In the genomic region with DNA sequence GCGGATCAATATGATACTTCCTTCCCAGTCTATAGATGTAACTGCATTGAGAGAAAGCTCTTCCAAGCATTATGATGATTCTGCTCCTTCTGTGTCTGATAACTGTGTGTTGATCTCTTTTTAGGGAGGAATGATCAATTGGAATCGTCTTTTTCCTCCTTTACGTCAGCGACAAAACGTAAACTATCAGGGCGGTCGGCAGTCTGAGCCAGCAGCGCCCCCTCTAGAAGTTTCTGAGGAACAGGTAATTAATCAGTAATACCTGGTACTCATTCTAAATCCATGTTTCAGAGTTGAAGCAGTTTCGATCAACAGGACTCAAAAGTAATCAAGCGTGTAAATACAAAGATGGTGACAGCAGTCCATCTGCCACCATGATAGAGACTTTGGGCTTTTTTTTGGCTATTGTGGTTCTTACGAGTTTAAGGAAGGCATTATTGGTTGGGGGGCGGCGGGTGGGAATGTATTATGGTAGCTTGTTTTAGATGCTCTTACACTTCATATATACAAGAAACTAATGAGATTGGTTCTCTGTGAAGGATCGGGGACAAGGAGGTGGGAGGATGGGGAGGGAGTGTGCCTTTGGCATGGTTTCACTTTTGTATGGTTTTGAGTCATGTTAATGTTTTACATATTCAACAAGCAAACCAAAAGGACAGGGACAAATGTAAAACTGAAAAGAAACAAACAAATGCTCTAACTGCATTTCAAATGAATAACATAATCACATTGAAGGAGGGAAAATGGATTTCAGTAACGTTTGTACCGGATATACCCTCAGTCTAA, we compare ENCODE assay signal across 12 cellular contexts.
DNase-seq lines count a peak whose midpoint lies in the region; ATAC-seq and TF ChIP-seq lines count a peak whose summit lies in the region.
"Had no signal": no experiment of that assay in that cellular context is flagged by ENCODE, and none has a peak within 500 bp of the region (broad histone marks: within the 10 kb centered on the region; RNA-seq: fewer than 3 reads in every experiment).

No MANE protein-coding gene starts in this region.

- H3K4me1 ChIP-seq in OCI-LY1 (ENCODE audit: insufficient read depth, low read length, severe bottlenecking), result peaks cover 66% of the 10 kb centered on the region
- no peaks in the 10 kb centered on the region for H3K4me1 ChIP-seq in body of pancreas

- H3K36me3 Mint-ChIP-seq in activated T-cell treated with anti-CD3 and anti-CD28 coated beads, Interleukin-2, amount 50 U/mL, for 4 hours (ENCODE audit: insufficient read depth), result peaks cover 33% of the 10 kb centered on the region
- H3K36me3 Mint-ChIP-seq in dendritic cell treated with granulocyte-macrophage colony-stimulating factor and Interleukin-4, amounts not matched to agents 40 ng/mL and 50 ng/mL, for 4 days (ENCODE audit: low read depth), result peaks cover 54% of the 10 kb centered on the region

- TF ChIP-seq CTCF in OCI-LY1 (IDR thresholded peaks at IDR 0.05; ENCODE audit: low read length) (peak; percentile 51), body of pancreas (IDR thresholded peaks at IDR 0.05) (no peak)

- no peak overlapping the region for H3K4me2 ChIP-seq in OCI-LY1 (ENCODE audit: low read length)

- no peaks in the 10 kb centered on the region for H3K27me3 Mint-ChIP-seq in activated T-cell treated with anti-CD3 and anti-CD28 coated beads, Interleukin-2, amount 50 U/mL, for 4 hours (ENCODE audit: low read depth)
- no peaks in the 10 kb centered on the region for H3K27me3 Mint-ChIP-seq in dendritic cell treated with granulocyte-macrophage colony-stimulating factor and Interleukin-4, amounts not matched to agents 40 ng/mL and 50 ng/mL, for 4 days

- H3K4me3 Mint-ChIP-seq in activated T-cell treated with anti-CD3 and anti-CD28 coated beads, Interleukin-2, amount 50 U/mL, for 4 hours, result peak overlapping the region; percentile 70
- no peak overlapping the region for H3K4me3 Mint-ChIP-seq in dendritic cell treated with granulocyte-macrophage colony-stimulating factor and Interleukin-4, amounts not matched to agents 40 ng/mL and 50 ng/mL, for 4 days

- no peak for DNase-seq in activated T-cell treated with anti-CD3 and anti-CD28 coated beads, Interleukin-2, amount 50 U/mL, for 4 hours
- DNase-seq in activated T-cell treated with anti-CD3 and anti-CD28 coated beads for 4 hours, result no peak
- DNase-seq in stimulated activated CD8-positive, alpha-beta memory T cell treated with anti-CD3 and anti-CD28 coated beads, Interleukin-4, amount 100 ng/mL, for 48 hours, result peak; percentile 25
- DNase-seq in body of pancreas, result no peak
- no peak for DNase-seq in NCI-H510A treated with DMSO at 0.1 percent for 48 hours (lab: John Stamatoyannopoulos, UW)
- DNase-seq: dorsolateral prefrontal cortex, mesenchymal stem cell, NCI-H1105 treated with DMSO at 0.1 percent for 48 hours had no signal

- H3K9me2 ChIP-seq in OCI-LY1 (ENCODE audit: low read depth, low read length), result no peaks in the 10 kb centered on the region

- no peaks in the 10 kb centered on the region for H3F3A ChIP-seq in OCI-LY1 (ENCODE audit: insufficient read depth, low read length)

- H3K9ac ChIP-seq in OCI-LY1 (ENCODE audit: low read length), result no peak overlapping the region

- no peaks in the 10 kb centered on the region for H3K9me3 ChIP-seq in OCI-LY1 (ENCODE audit: low read length)
- no peaks in the 10 kb centered on the region for H3K9me3 ChIP-seq in body of pancreas

- peaks cover 62% of the 10 kb centered on the region for H3K79me2 ChIP-seq in OCI-LY1 (ENCODE audit: insufficient read depth, low read length)

- intact Hi-C loops in dendritic cell treated with granulocyte-macrophage colony-stimulating factor and Interleukin-4, amounts not matched to agents 40 ng/mL and 50 ng/mL, for 4 days (cut with micrococcal nuclease), result loop anchor here (10.0 kb wide), 1 partner anchor 193 kb away; no protein-coding TSS in a partner anchor
- intact Hi-C loops in body of pancreas (cut with DNase I), result no loop called here

- H3K4me3 ChIP-seq in OCI-LY1 (ENCODE audit: low read depth, low read length, poor library complexity, severe bottlenecking), result no peak overlapping the region
- H3K4me3 ChIP-seq in body of pancreas, result no peak overlapping the region
- H3K4me3 ChIP-seq: dorsolateral prefrontal cortex had no signal

- peak overlapping the region; percentile 26 for H3K27ac ChIP-seq in OCI-LY1 (ENCODE audit: low read depth, low read length, poor library complexity, severe bottlenecking)
- H3K27ac ChIP-seq in body of pancreas, result no peak overlapping the region
- H3K27ac ChIP-seq: dorsolateral prefrontal cortex had no signal

- H3K27me3 ChIP-seq in OCI-LY1 (ENCODE audit: insufficient read depth, low read length) (no peaks in the 10 kb centered on the region), body of pancreas (no peaks in the 10 kb centered on the region)
- H3K27me3 ChIP-seq: dorsolateral prefrontal cortex had no signal

- H2AFZ ChIP-seq in OCI-LY1 (ENCODE audit: low read length), result no peak overlapping the region

- H3K9me3 Mint-ChIP-seq in activated T-cell treated with anti-CD3 and anti-CD28 coated beads, Interleukin-2, amount 50 U/mL, for 4 hours, result no peaks in the 10 kb centered on the region
- no peaks in the 10 kb centered on the region for H3K9me3 Mint-ChIP-seq in dendritic cell treated with granulocyte-macrophage colony-stimulating factor and Interleukin-4, amounts not matched to agents 40 ng/mL and 50 ng/mL, for 4 days

- peaks cover 6% of the 10 kb centered on the region; the same call in 1 of the 2 replicates for H4K20me1 ChIP-seq in OCI-LY1 (ENCODE audit: insufficient read depth, low read length)

- 83 to 86% methylated on average over 16 of the region's 16 CpGs for WGBS in body of pancreas, 2 donors

- H3K4me1 Mint-ChIP-seq in activated T-cell treated with anti-CD3 and anti-CD28 coated beads, Interleukin-2, amount 50 U/mL, for 4 hours (ENCODE audit: low read depth), result peaks cover 86% of the 10 kb centered on the region
- peaks cover 57% of the 10 kb centered on the region for H3K4me1 Mint-ChIP-seq in dendritic cell treated with granulocyte-macrophage colony-stimulating factor and Interleukin-4, amounts not matched to agents 40 ng/mL and 50 ng/mL, for 4 days (ENCODE audit: low read depth)

- TF ChIP-seq POLR2A in body of pancreas (IDR thresholded peaks at IDR 0.05), result no peak

- H3K36me3 ChIP-seq in OCI-LY1 (ENCODE audit: insufficient read depth, low read length) (peaks cover 74% of the 10 kb centered on the region), body of pancreas (replicated peaks in 1 of 2; ENCODE audit: insufficient read depth in 1 of 2, low read depth in 2 of 2) (no peaks in the 10 kb centered on the region)

- peak overlapping the region; percentile 55 for H3K27ac Mint-ChIP-seq in dendritic cell treated with granulocyte-macrophage colony-stimulating factor and Interleukin-4, amounts not matched to agents 40 ng/mL and 50 ng/mL, for 4 days

- ATAC-seq in activated T-cell treated with anti-CD3 and anti-CD28 coated beads, Interleukin-2, amount 50 U/mL, for 4 hours, result no peak
- ATAC-seq in body of pancreas (no peak), GM21528 (IDR thresholded peaks at IDR 0.05; ENCODE audit: low FRiP score, unreplicated experiment) (no peak)
- ATAC-seq: sciatic nerve had no signal
